In genomic region chr1:1243807-1244191, GRCh38 we compare ENCODE assay signal across 1 cellular context.
TF ChIP-seq lines count a peak whose summit lies in the region.

No MANE protein-coding gene starts in this region.

TF ChIP-seq in SK-N-SH, 30 proteins besides CTCF, POLR2A, EP300 and RAD21 (continued from another document):
- TF ChIP-seq USF1 (IDR thresholded peaks at IDR 0.05; ENCODE audit: borderline replicate concordance, low read depth), result no peak
- TF ChIP-seq ELF1 (IDR thresholded peaks at IDR 0.05), result no peak
- no peak for TF ChIP-seq NRF1 (IDR thresholded peaks at IDR 0.05; ENCODE audit: low read depth, low read length)
